In genomic region chr19:40398417-40399056, GRCh38 we compare ENCODE assay signal across 10 cellular contexts. TPM values are rescaled to one million over a fixed set of nuclear protein-coding genes. Genes with fewer than 3 reads are reported as not detected.
DNase-seq lines count a peak whose midpoint lies in the region; ATAC-seq, FAIRE-seq and TF ChIP-seq lines count a peak whose summit lies in the region.
"Had no signal": no experiment of that assay in that cellular context is flagged by ENCODE, and none has a peak within 500 bp of the region (broad histone marks: within the 10 kb centered on the region; RNA-seq: fewer than 3 reads in every experiment).

No MANE protein-coding gene starts in this region.

- BruUV-seq in K562 (replicated peaks; lab: Mats Ljungman, UMichigan): no TSS peak

- H3K9me3 ChIP-seq in K562 (replicated peaks; ENCODE audit: control insufficient read depth, insufficient read depth, low read depth, low read length) (no peaks in the 10 kb centered on the region), neural progenitor cell (ENCODE audit: low read depth) (no peaks in the 10 kb centered on the region)

- H3K4me3 ChIP-seq in GM06990 (replicated peaks; ENCODE audit: low read depth, low read length) (no peak overlapping the region), K562 (peak overlapping the region; percentile 19; the same call in 1 of the 2 replicates), neural progenitor cell (no peak overlapping the region)

- H3K9me1 ChIP-seq in K562 (ENCODE audit: control insufficient read depth, insufficient read depth, low read length): no peaks in the 10 kb centered on the region

- H3K4me1 ChIP-seq in K562 (replicated peaks in 1 of 2; ENCODE audit: control insufficient read depth in 2 of 2, insufficient read depth in 2 of 2, low read length in 2 of 2) (peaks cover 14 to 57% of the 10 kb centered on the region in 2 experiments), neural progenitor cell (peaks cover 3% of the 10 kb centered on the region)

- DNase-seq in GM06990 (ENCODE audit: extremely low read depth, insufficient read length) (peak; percentile 47), K562 (ENCODE audit: extremely low read depth in 1 of 4, low spot score in 3 of 4) (peak; percentile 90 to 94 (median 92)), neural progenitor cell (ENCODE audit: low spot score) (peak; percentile 84), HuH-7 (ENCODE audit: low spot score) (no peak), epidermal melanocyte (ENCODE audit: insufficient read length, low spot score) (no peak), NCI-H2171 (lab: John Stamatoyannopoulos, UW) (no peak)
- peak; percentile 49 for DNase-seq in T-helper 2 cell treated with Interferon-gamma antibody and Interleukin-4, amounts not matched to agents 5 μg/mL and 100 μg/mL, for 36 hours (ENCODE audit: low spot score)

- H3K36me3 Mint-ChIP-seq in T-helper 2 cell treated with Interferon-gamma antibody and Interleukin-4, amounts not matched to agents 5 μg/mL and 100 μg/mL, for 36 hours (ENCODE audit: low read depth): no peaks in the 10 kb centered on the region
- H3K36me3 Mint-ChIP-seq in neural progenitor cell: no peaks in the 10 kb centered on the region

- no peak for TF ChIP-seq RAD21 in K562 (CRISPR knock-in tag; conservative IDR thresholded peaks at IDR 0.05 in 1 of 2, IDR thresholded peaks at IDR 0.05 in 1 of 2)

- WGBS in K562 (ENCODE audit: insufficient coverage, low coverage, missing lambda C conversion rate): 19% methylated on average over 45 of the region's 47 CpGs

- H3K4me1 Mint-ChIP-seq in T-helper 2 cell treated with Interferon-gamma antibody and Interleukin-4, amounts not matched to agents 5 μg/mL and 100 μg/mL, for 36 hours (ENCODE audit: low read depth): peaks cover 11% of the 10 kb centered on the region
- peaks cover 13% of the 10 kb centered on the region for H3K4me1 Mint-ChIP-seq in neural progenitor cell

- H3K9ac ChIP-seq in K562 (ENCODE audit: insufficient read depth in 1 of 2, low read depth in 2 of 2, low read length in 2 of 2) (peak overlapping the region in 1 of 2 experiments; percentile 80; a peak in 2 of 4 replicates), neural progenitor cell (no peak overlapping the region)

- H3K27me3 ChIP-seq in GM06990 (replicated peaks; ENCODE audit: control insufficient read depth, insufficient read depth, low read length) (no peaks in the 10 kb centered on the region; the same call in 1 of the 2 replicates), K562 (ENCODE audit: control insufficient read depth in 2 of 2, insufficient read depth in 2 of 2, low read length in 2 of 2) (peaks cover 18 to 34% of the 10 kb centered on the region in 2 experiments), neural progenitor cell (peaks cover 21% of the 10 kb centered on the region)

- peak; percentile 93 for ATAC-seq in K562
- no peak for ATAC-seq in GM21528 (IDR thresholded peaks at IDR 0.05; ENCODE audit: low FRiP score, unreplicated experiment)

- no peaks in the 10 kb centered on the region for H3K27me3 Mint-ChIP-seq in T-helper 2 cell treated with Interferon-gamma antibody and Interleukin-4, amounts not matched to agents 5 μg/mL and 100 μg/mL, for 36 hours (ENCODE audit: low read depth)
- H3K27me3 Mint-ChIP-seq in neural progenitor cell (ENCODE audit: insufficient read depth, low read depth): peaks cover 20% of the 10 kb centered on the region

- H4K20me1 ChIP-seq in K562 (replicated peaks; ENCODE audit: control insufficient read depth, insufficient read depth, low read length) (0 out of 2 replicates have a peak, but pooled peaks cover 5% of the 10 kb centered on the region), neural progenitor cell (ENCODE audit: low read depth) (no peaks in the 10 kb centered on the region)

- CTCF ChIA-PET in K562 (lab: Yijun Ruan, JAX; ENCODE audit: low intra/inter-chr PET ratio): no interaction called here

- TF ChIP-seq CTCF in GM06990 (IDR thresholded peaks at IDR 0.05; ENCODE audit: insufficient read depth, low read length, poor library complexity, severe bottlenecking) (no peak), K562 (IDR thresholded peaks at IDR 0.05 in 2 of 3, conservative IDR thresholded peaks at IDR 0.05 in 1 of 3; ENCODE audit: insufficient read depth in 2 of 3, low read depth in 1 of 3, low read length in 3 of 3) (no peak), neural progenitor cell (IDR thresholded peaks at IDR 0.05) (no peak)

- no peak for TF ChIP-seq POLR2A in K562 (conservative IDR thresholded peaks at IDR 0.05)

- H3K4me2 ChIP-seq in K562 (ENCODE audit: insufficient read depth, low read length) (peak overlapping the region; percentile 86), neural progenitor cell (peak overlapping the region; percentile 46)

- H3F3A ChIP-seq in neural progenitor cell (ENCODE audit: low read depth): peaks cover 11% of the 10 kb centered on the region

- H3K36me3 ChIP-seq in GM06990 (ENCODE audit: control insufficient read depth, insufficient read depth, low read length) (no peaks in the 10 kb centered on the region), K562 (ENCODE audit: control insufficient read depth, insufficient read depth, low read length) (no peaks in the 10 kb centered on the region), neural progenitor cell (no peaks in the 10 kb centered on the region)

- peak overlapping the region; percentile 25 for H3K4me3 Mint-ChIP-seq in T-helper 2 cell treated with Interferon-gamma antibody and Interleukin-4, amounts not matched to agents 5 μg/mL and 100 μg/mL, for 36 hours
- H3K4me3 Mint-ChIP-seq in neural progenitor cell: peak overlapping the region; percentile 0

- POLR2A ChIA-PET in K562 (lab: Yijun Ruan, JAX): no interaction called here

- H3K27ac ChIP-seq in K562 (ENCODE audit: extremely low read depth, low read depth, low read length) (no peak overlapping the region; the same call in 2 of the 3 replicates), neural progenitor cell (no peak overlapping the region)

- intact Hi-C loops in K562 (cut with micrococcal nuclease): no loop called here

- H3K9me3 Mint-ChIP-seq in T-helper 2 cell treated with Interferon-gamma antibody and Interleukin-4, amounts not matched to agents 5 μg/mL and 100 μg/mL, for 36 hours: no peaks in the 10 kb centered on the region
- H3K9me3 Mint-ChIP-seq in neural progenitor cell: no peaks in the 10 kb centered on the region

- no peak overlapping the region for H3K27ac Mint-ChIP-seq in T-helper 2 cell treated with Interferon-gamma antibody and Interleukin-4, amounts not matched to agents 5 μg/mL and 100 μg/mL, for 36 hours
- no peak overlapping the region for H3K27ac Mint-ChIP-seq in neural progenitor cell

- no peaks in the 10 kb centered on the region for H3K79me2 ChIP-seq in K562 (ENCODE audit: control insufficient read depth, insufficient read depth, low read length)
- H3K79me2 ChIP-seq in neural progenitor cell (ENCODE audit: low read depth): no peaks in the 10 kb centered on the region

- FAIRE-seq in K562 (lab: Jason Lieb, UNC): peak; percentile 94
- FAIRE-seq: G401.6 had no signal

- TF ChIP-seq EP300 in K562 (IDR thresholded peaks at IDR 0.05; ENCODE audit: low read length): no peak

- in situ Hi-C loops in K562 (cut with MboI): no loop called here

- H2AFZ ChIP-seq in K562 (ENCODE audit: low read depth, low read length) (peak overlapping the region; percentile 96), neural progenitor cell (replicated peaks) (no peak overlapping the region)

RNA-seq across cellular contexts. Expression of gene HIPK4, which starts 8.6 kb away (rescaled TPM):
- total RNA-seq in K562 (2011; cell fraction: chromatin; rRNA removed; ENCODE audit: low replicate concordance): not detected in 2 replicates
- total RNA-seq in K562 (2011; cell fraction: nucleolus; rRNA removed): 0.13 TPM in 1 of 2 replicates, not detected in the other
- 0.31 TPM in 1 of 2 replicates, not detected in the other for total RNA-seq in K562 (2011; cell fraction: nucleoplasm; rRNA removed)
- 0.08 TPM in 1 of 2 replicates, not detected in the other for total RNA-seq in K562 (2014; rRNA removed)
- total RNA-seq in K562 (2014; rRNA removed; fragmentation: Illumina TruSeq; extraction: Trizol): not detected in 2 replicates
- total RNA-seq in K562 (2015; rRNA removed; fragmentation: Illumina TruSeq; extraction: Trizol): not detected in 2 replicates
- total RNA-seq in K562 (2021): 0.07 and 0.09 TPM in 2 replicates
- polyA plus RNA-seq in K562 (2011; rRNA removed): 0.06 TPM in 1 of 2 replicates, not detected in the other
- 0.06 TPM in 2 replicates for polyA plus RNA-seq in K562 (2011; cell fraction: cytosol; rRNA removed)
- polyA plus RNA-seq in K562 (2011; cell fraction: nucleus; rRNA removed): 0.10 TPM in 1 of 2 replicates, not detected in the other
- polyA plus RNA-seq in K562 (2012): 0.08 and 0.10 TPM in 2 replicates
- not detected in 2 replicates for polyA plus RNA-seq in K562 (2014; fragmentation: Illumina TruSeq; extraction: Trizol)
- polyA plus RNA-seq in K562 (2014; fragmentation: Nextera tagmentation; extraction: Ambion mirVana): not detected
- polyA plus RNA-seq in K562 (2014; rRNA removed): 0.05 TPM in 1 of 2 replicates, not detected in the other
- polyA minus RNA-seq in K562 (2011; rRNA and poly(A)+ RNA removed): not detected in 2 replicates
- polyA minus RNA-seq in K562 (2011; cell fraction: cytosol; rRNA and poly(A)+ RNA removed): not detected in 2 replicates
- polyA minus RNA-seq in K562 (2011; cell fraction: nucleus; rRNA and poly(A)+ RNA removed): not detected in 2 replicates
- 0.34 TPM in 1 of 2 replicates, not detected in the other for total RNA-seq in neural progenitor cell (ENCODE audit: low replicate concordance)
- total RNA-seq: T-helper 1 cell treated with Interleukin-12 subunit alpha and Interleukin-12 subunit beta and Interleukin-4 antibody, amounts not matched to agents 30 ng/mL and 1 ng/mL, for 36 hours had no signal

RNA-seq across cellular contexts. Expression of gene PRX, which starts 14.6 kb away (rescaled TPM):
- 1.8 and 4.5 TPM in 2 replicates for total RNA-seq in K562 (2011; cell fraction: chromatin; rRNA removed; ENCODE audit: low replicate concordance)
- 2.7 and 2.8 TPM in 2 replicates for total RNA-seq in K562 (2011; cell fraction: nucleolus; rRNA removed)
- total RNA-seq in K562 (2011; cell fraction: nucleoplasm; rRNA removed): 2.1 and 2.2 TPM in 2 replicates
- total RNA-seq in K562 (2014; rRNA removed): 2.8 and 3.8 TPM in 2 replicates
- total RNA-seq in K562 (2014; rRNA removed; fragmentation: Illumina TruSeq; extraction: Trizol): 0.61 and 0.65 TPM in 2 replicates
- total RNA-seq in K562 (2015; rRNA removed; fragmentation: Illumina TruSeq; extraction: Trizol): 1.8 and 2.0 TPM in 2 replicates
- total RNA-seq in K562 (2021): 2.9 and 3.5 TPM in 2 replicates
- 1.5 and 1.7 TPM in 2 replicates for polyA plus RNA-seq in K562 (2011; rRNA removed)
- polyA plus RNA-seq in K562 (2011; cell fraction: cytosol; rRNA removed): 1.4 and 1.7 TPM in 2 replicates
- polyA plus RNA-seq in K562 (2011; cell fraction: nucleus; rRNA removed): 1.0 and 1.8 TPM in 2 replicates
- 2.5 and 4.5 TPM in 2 replicates for polyA plus RNA-seq in K562 (2012)
- polyA plus RNA-seq in K562 (2014; fragmentation: Illumina TruSeq; extraction: Trizol): 1.3 and 2.1 TPM in 2 replicates
- not detected for polyA plus RNA-seq in K562 (2014; fragmentation: Nextera tagmentation; extraction: Ambion mirVana)
- 1.4 and 1.7 TPM in 2 replicates for polyA plus RNA-seq in K562 (2014; rRNA removed)
- polyA minus RNA-seq in K562 (2011; rRNA and poly(A)+ RNA removed): 1.4 and 1.5 TPM in 2 replicates
- 2.1 and 2.8 TPM in 2 replicates for polyA minus RNA-seq in K562 (2011; cell fraction: cytosol; rRNA and poly(A)+ RNA removed)
- polyA minus RNA-seq in K562 (2011; cell fraction: nucleus; rRNA and poly(A)+ RNA removed): 0.54 and 1.00 TPM in 2 replicates
- total RNA-seq in neural progenitor cell (ENCODE audit: low replicate concordance): 1.4 and 4.7 TPM in 2 replicates

RNA-seq across cellular contexts. Expression of gene SERTAD1, which starts 27.3 kb away (rescaled TPM):
- total RNA-seq in K562 (2011; cell fraction: chromatin; rRNA removed; ENCODE audit: low replicate concordance): 3.1 and 8.3 TPM in 2 replicates
- total RNA-seq in K562 (2011; cell fraction: nucleolus; rRNA removed): 10.3 and 11.0 TPM in 2 replicates
- 7.5 and 8.9 TPM in 2 replicates for total RNA-seq in K562 (2011; cell fraction: nucleoplasm; rRNA removed)
- total RNA-seq in K562 (2014; rRNA removed) (8.1 and 10.9 TPM in 2 replicates), K562 (2014; rRNA removed; fragmentation: Illumina TruSeq; extraction: Trizol) (2.1 and 2.8 TPM in 2 replicates), K562 (2015; rRNA removed; fragmentation: Illumina TruSeq; extraction: Trizol) (4.9 and 5.5 TPM in 2 replicates), K562 (2021) (8.7 and 8.9 TPM in 2 replicates), neural progenitor cell (ENCODE audit: low replicate concordance) (2.4 and 5.5 TPM in 2 replicates)
- polyA plus RNA-seq in K562 (2011; rRNA removed) (6.1 and 6.8 TPM in 2 replicates), K562 (2014; fragmentation: Illumina TruSeq; extraction: Trizol) (2.3 and 5.0 TPM in 2 replicates), K562 (2014; fragmentation: Nextera tagmentation; extraction: Ambion mirVana) (under 1 TPM; 0.15 to 0.85 TPM), K562 (2014; rRNA removed) (6.7 TPM in 2 replicates)
- polyA plus RNA-seq in K562 (2011; cell fraction: cytosol; rRNA removed): 7.4 and 18.7 TPM in 2 replicates
- 5.6 and 9.1 TPM in 2 replicates for polyA plus RNA-seq in K562 (2011; cell fraction: nucleus; rRNA removed)
- polyA plus RNA-seq in K562 (2012): 6.7 and 8.9 TPM in 2 replicates
- polyA minus RNA-seq in K562 (2011; rRNA and poly(A)+ RNA removed): 1.9 and 2.1 TPM in 2 replicates
- 3.5 and 4.5 TPM in 2 replicates for polyA minus RNA-seq in K562 (2011; cell fraction: cytosol; rRNA and poly(A)+ RNA removed)
- polyA minus RNA-seq in K562 (2011; cell fraction: nucleus; rRNA and poly(A)+ RNA removed): 1.8 and 3.6 TPM in 2 replicates

RNA-seq across cellular contexts. Expression of gene SERTAD3, which starts 45.6 kb away (rescaled TPM):
- total RNA-seq in K562 (2011; cell fraction: chromatin; rRNA removed; ENCODE audit: low replicate concordance): 16.7 and 27.2 TPM in 2 replicates
- 20.4 and 20.7 TPM in 2 replicates for total RNA-seq in K562 (2011; cell fraction: nucleolus; rRNA removed)
- 24.9 and 26.9 TPM in 2 replicates for total RNA-seq in K562 (2011; cell fraction: nucleoplasm; rRNA removed)
- total RNA-seq in K562 (2014; rRNA removed) (17.5 and 19.3 TPM in 2 replicates), K562 (2014; rRNA removed; fragmentation: Illumina TruSeq; extraction: Trizol) (16.1 and 17.2 TPM in 2 replicates), K562 (2015; rRNA removed; fragmentation: Illumina TruSeq; extraction: Trizol) (21.6 and 27.7 TPM in 2 replicates), K562 (2021) (28.9 and 31.4 TPM in 2 replicates), neural progenitor cell (ENCODE audit: low replicate concordance) (15.3 and 27.4 TPM in 2 replicates)
- polyA plus RNA-seq in K562 (2011; rRNA removed) (17.6 and 18.9 TPM in 2 replicates), K562 (2014; fragmentation: Illumina TruSeq; extraction: Trizol) (15.1 and 18.6 TPM in 2 replicates), K562 (2014; fragmentation: Nextera tagmentation; extraction: Ambion mirVana) (1 to 10 TPM; 5.4 to 5.9 TPM), K562 (2014; rRNA removed) (18.1 and 18.5 TPM in 2 replicates)
- 19.3 and 35.5 TPM in 2 replicates for polyA plus RNA-seq in K562 (2011; cell fraction: cytosol; rRNA removed)
- polyA plus RNA-seq in K562 (2011; cell fraction: nucleus; rRNA removed): 17.8 and 23.4 TPM in 2 replicates
- polyA plus RNA-seq in K562 (2012): 20.7 and 22.0 TPM in 2 replicates
- 18.4 and 23.4 TPM in 2 replicates for polyA minus RNA-seq in K562 (2011; rRNA and poly(A)+ RNA removed)
- polyA minus RNA-seq in K562 (2011; cell fraction: cytosol; rRNA and poly(A)+ RNA removed): 24.3 and 28.9 TPM in 2 replicates
- 8.1 and 13.9 TPM in 2 replicates for polyA minus RNA-seq in K562 (2011; cell fraction: nucleus; rRNA and poly(A)+ RNA removed)

RNA-seq across cellular contexts. Expression of gene PLD3, which starts 50.0 kb away (rescaled TPM):
- 107 and 382 TPM in 2 replicates for total RNA-seq in K562 (2011; cell fraction: chromatin; rRNA removed; ENCODE audit: low replicate concordance)
- 428 and 489 TPM in 2 replicates for total RNA-seq in K562 (2011; cell fraction: nucleolus; rRNA removed)
- total RNA-seq in K562 (2011; cell fraction: nucleoplasm; rRNA removed): 273 and 275 TPM in 2 replicates
- 112 and 167 TPM in 2 replicates for total RNA-seq in K562 (2014; rRNA removed)
- 25.6 and 32.7 TPM in 2 replicates for total RNA-seq in K562 (2014; rRNA removed; fragmentation: Illumina TruSeq; extraction: Trizol)
- total RNA-seq in K562 (2015; rRNA removed; fragmentation: Illumina TruSeq; extraction: Trizol): 63.5 and 72.9 TPM in 2 replicates
- total RNA-seq in K562 (2021): 121 and 128 TPM in 2 replicates
- polyA plus RNA-seq in K562 (2011; rRNA removed): 72.7 and 167 TPM in 2 replicates
- 103 and 259 TPM in 2 replicates for polyA plus RNA-seq in K562 (2011; cell fraction: cytosol; rRNA removed)
- polyA plus RNA-seq in K562 (2011; cell fraction: nucleus; rRNA removed): 92.2 and 141 TPM in 2 replicates
- 172 and 394 TPM in 2 replicates for polyA plus RNA-seq in K562 (2012)
- 79.3 and 129 TPM in 2 replicates for polyA plus RNA-seq in K562 (2014; fragmentation: Illumina TruSeq; extraction: Trizol)
- 1 to 10 TPM; 2.3 to 5.8 TPM for polyA plus RNA-seq in K562 (2014; fragmentation: Nextera tagmentation; extraction: Ambion mirVana)
- 81.6 and 91.2 TPM in 2 replicates for polyA plus RNA-seq in K562 (2014; rRNA removed)
- 36.8 and 45.4 TPM in 2 replicates for polyA minus RNA-seq in K562 (2011; rRNA and poly(A)+ RNA removed)
- 168 and 196 TPM in 2 replicates for polyA minus RNA-seq in K562 (2011; cell fraction: cytosol; rRNA and poly(A)+ RNA removed)
- polyA minus RNA-seq in K562 (2011; cell fraction: nucleus; rRNA and poly(A)+ RNA removed): 38.8 and 46.8 TPM in 2 replicates
- 116 and 289 TPM in 2 replicates for total RNA-seq in neural progenitor cell (ENCODE audit: low replicate concordance)

Comparison
In these comparisons a context has a peak if more than half of its experiments do, and no peak if none do; other contexts are left out.
1. DNase-seq: peak in GM06990 (single experiment), T-helper 2 cell treated with Interferon-gamma antibody and Interleukin-4, amounts not matched to agents 5 μg/mL and 100 μg/mL, for 36 hours (single experiment), K562 (4 of 4) and neural progenitor cell (single experiment); none in HuH-7 (single experiment), epidermal melanocyte (single experiment) and NCI-H2171 (single experiment).